Comparison of ENCODE assay signal across 13 cellular contexts in the genomic region with DNA sequence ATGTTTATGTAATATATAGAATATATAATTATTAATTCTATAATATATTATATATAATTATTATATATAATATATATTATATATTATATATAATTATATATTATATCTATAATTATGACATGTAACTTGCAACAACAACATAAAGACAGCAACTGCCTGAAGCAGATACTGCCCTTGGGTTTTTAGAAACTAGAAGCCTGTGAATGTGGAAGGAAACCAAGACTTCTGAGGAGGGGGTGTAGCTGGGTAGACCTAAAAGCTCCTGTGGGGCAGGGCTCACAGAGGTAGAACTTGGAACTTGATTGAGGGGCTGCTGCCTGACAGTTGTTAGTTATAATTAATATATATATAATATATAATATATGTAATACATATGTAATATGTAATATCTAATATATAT.
"Had no signal": no experiment of that assay in that cellular context is flagged by ENCODE, and none has a peak within 500 bp of the region (broad histone marks: within the 10 kb centered on the region; RNA-seq: fewer than 3 reads in every experiment).

No MANE protein-coding gene starts in this region.

- DNase-seq: activated CD4-positive, alpha-beta T cell treated with anti-CD3 and anti-CD28 coated beads, Interleukin-2, amount 50 U/mL, for 1 hour; activated effector memory CD4-positive, alpha-beta T cell treated with anti-CD3 and anti-CD28 coated beads, Interleukin-2, amount 50 U/mL, for 16 hours; activated T-cell treated with anti-CD3 and anti-CD28 coated beads, Interleukin-2, amount 50 U/mL, for 4 hours; aorta; cortex of kidney; effector CD4-positive, alpha-beta T cell; left colon; midbrain; sigmoid colon; spleen; stimulated activated CD4-positive, alpha-beta T cell treated with anti-CD3 and anti-CD28 coated beads, Interleukin-1b, Interleukin-23, amount 100 ng/mL, for 48 hours; thyroid gland; WERI-Rb-1 had no signal
